In genomic region chr19:9946528-9947125, GRCh38 we compare ENCODE assay signal across 8 cellular contexts. TPM values are rescaled to one million over a fixed set of nuclear protein-coding genes. Genes with fewer than 3 reads are reported as not detected.
DNase-seq lines count a peak whose midpoint lies in the region; ATAC-seq, FAIRE-seq and TF ChIP-seq lines count a peak whose summit lies in the region.
"Not testable (repeated sequence)": the region's sequence is repeated elsewhere in the genome, so short reads cannot be mapped to it uniquely, and the experiment has no call there.
"Had no signal": no experiment of that assay in that cellular context is flagged by ENCODE, and none has a peak within 500 bp of the region (broad histone marks: within the 10 kb centered on the region; RNA-seq: fewer than 3 reads in every experiment).

No MANE protein-coding gene starts in this region.

- intact Hi-C loops in PC-3 (cut with micrococcal nuclease), result loop anchor here (5.0 kb wide), 1 partner anchor 51 kb away; no protein-coding TSS in a partner anchor
- intact Hi-C loops in HepG2 (cut with micrococcal nuclease; ENCODE audit: unreplicated experiment), result not testable (repeated sequence)

- not testable (repeated sequence) for H3K4me3 Mint-ChIP-seq in astrocyte (ENCODE audit: unreplicated experiment); osteocyte (ENCODE audit: unreplicated experiment)

- H3K36me3 ChIP-seq in PC-3 (ENCODE audit: low read depth, low read length); astrocyte (ENCODE audit: insufficient read depth, low read length); HepG2 (replicated peaks in 1 of 2; ENCODE audit: control insufficient read depth in 1 of 2, insufficient read depth in 2 of 2, low read length in 2 of 2); subcutaneous abdominal adipose tissue (ENCODE audit: control insufficient read depth in 5 of 5, insufficient read depth in 5 of 5, low read length in 5 of 5): not testable (repeated sequence)

- H4K20me1 ChIP-seq in PC-3 (ENCODE audit: low read length); astrocyte (ENCODE audit: insufficient read depth, low read length); HepG2 (ENCODE audit: insufficient read depth, low read length): not testable (repeated sequence)

- CTCF ChIA-PET in PC-3 (lab: Charles Lee); HepG2 (lab: Yijun Ruan, JAX; ENCODE audit: low intra/inter-chr PET ratio, low total read pairs): not testable (repeated sequence)

- H2AFZ ChIP-seq in PC-3 (ENCODE audit: low read length); astrocyte (ENCODE audit: low read depth, low read length); HepG2 (ENCODE audit: low read length): not testable (repeated sequence)

- H3K27me3 ChIP-seq in PC-3 (ENCODE audit: low read length); astrocyte (ENCODE audit: insufficient read depth, low read length); HepG2 (ENCODE audit: control insufficient read depth in 1 of 2, insufficient read depth in 2 of 2, low read length in 2 of 2); subcutaneous abdominal adipose tissue (ENCODE audit: control insufficient read depth in 5 of 5, insufficient read depth in 4 of 5, low read length in 5 of 5): not testable (repeated sequence)

- H3K27me3 Mint-ChIP-seq in astrocyte (ENCODE audit: low read depth, unreplicated experiment), result peaks cover 13% of the 10 kb centered on the region
- H3K27me3 Mint-ChIP-seq in osteocyte (ENCODE audit: unreplicated experiment), result not testable (repeated sequence)

- not testable (repeated sequence) for H3K4me1 Mint-ChIP-seq in astrocyte (ENCODE audit: low read depth, unreplicated experiment)
- peaks cover 40% of the 10 kb centered on the region for H3K4me1 Mint-ChIP-seq in osteocyte (ENCODE audit: unreplicated experiment)

- not testable (repeated sequence) for FAIRE-seq in astrocyte (lab: Jason Lieb, UNC); HepG2 (lab: Jason Lieb, UNC)

- H3K4me3 ChIP-seq in PC-3 (ENCODE audit: low read length); astrocyte (ENCODE audit: insufficient read depth, low read depth, low read length); HepG2 (replicated peaks in 1 of 3; ENCODE audit: insufficient read depth in 1 of 3, low read depth in 2 of 3, low read length in 3 of 3); subcutaneous abdominal adipose tissue (ENCODE audit: low read depth in 1 of 5, low read length in 5 of 5): not testable (repeated sequence)

- H3F3A ChIP-seq in PC-3 (ENCODE audit: low read length, unreplicated experiment), result not testable (repeated sequence)

- in situ Hi-C loops in HepG2 (cut with HindIII; ENCODE audit: extremely low pct_ligation_motif_present, low pct_unique_long_range_greater_than_20kb), result not testable (repeated sequence)

- H3K27ac Mint-ChIP-seq in astrocyte (ENCODE audit: unreplicated experiment), result not testable (repeated sequence)
- peak overlapping the region; percentile 93 for H3K27ac Mint-ChIP-seq in osteocyte (ENCODE audit: unreplicated experiment)

- DNase-seq in EH (ENCODE audit: low read depth), result peak; percentile 33
- not testable (repeated sequence) for DNase-seq in PC-3; astrocyte (ENCODE audit: low read depth); HepG2 (ENCODE audit: low spot score); osteocyte (ENCODE audit: extremely low spot score, unreplicated experiment)
- peak; percentile 63 for DNase-seq in fibroblast of gingiva (ENCODE audit: low read depth)

- H3K79me2 ChIP-seq in PC-3 (ENCODE audit: low read length); astrocyte (ENCODE audit: insufficient read depth, low read length); HepG2 (ENCODE audit: insufficient read depth, low read length): not testable (repeated sequence)

- not testable (repeated sequence) for TF ChIP-seq EP300 in HepG2 (IDR thresholded peaks at IDR 0.05; ENCODE audit: low read depth in 2 of 2, low read length in 2 of 2); HepG2 (CRISPR knock-in tag; IDR thresholded peaks at IDR 0.05; ENCODE audit: borderline replicate concordance)

- POLR2A ChIA-PET in PC-3 (lab: Charles Lee; ENCODE audit: unreplicated experiment); HepG2 (lab: Yijun Ruan, JAX): not testable (repeated sequence)

- peak overlapping the region; percentile 70 for H3K9ac ChIP-seq in PC-3 (ENCODE audit: low read length)
- peak overlapping the region; percentile 67 for H3K9ac ChIP-seq in astrocyte (ENCODE audit: low read length)
- not testable (repeated sequence) for H3K9ac ChIP-seq in HepG2 (ENCODE audit: insufficient read depth, low read depth, low read length)
- peak overlapping the region in 1 of 5 donors; percentile 35 for H3K9ac ChIP-seq in subcutaneous abdominal adipose tissue (ENCODE audit: low read length in 5 of 5)

- H3K9me3 Mint-ChIP-seq in astrocyte (ENCODE audit: unreplicated experiment); osteocyte (ENCODE audit: unreplicated experiment): not testable (repeated sequence)

- ATAC-seq in PC-3, HepG2: not testable (repeated sequence)

- H3K4me1 ChIP-seq in PC-3 (ENCODE audit: insufficient read depth, low read length) (peaks cover 17% of the 10 kb centered on the region), astrocyte (ENCODE audit: insufficient read depth, low read length) (peaks cover 12% of the 10 kb centered on the region), HepG2 (ENCODE audit: insufficient read depth, low read length) (peaks cover 25% of the 10 kb centered on the region), subcutaneous abdominal adipose tissue (ENCODE audit: control insufficient read depth in 5 of 5, insufficient read depth in 5 of 5, low read length in 5 of 5) (peaks cover 11 to 38% (median 35%) of the 10 kb centered on the region in 5 donors)

- not testable (repeated sequence) for H3K27ac ChIP-seq in PC-3 (ENCODE audit: low read length); astrocyte (ENCODE audit: low read depth, low read length); HepG2 (ENCODE audit: extremely low read length, insufficient read depth, low read length)
- H3K27ac ChIP-seq in subcutaneous abdominal adipose tissue (ENCODE audit: low read depth, low read length), result peak overlapping the region; percentile 76

- not testable (repeated sequence) for H3K4me2 ChIP-seq in PC-3 (ENCODE audit: low read length); astrocyte (ENCODE audit: low read length); HepG2 (ENCODE audit: low read depth, low read length)

- BruUV-seq in PC-3 (replicated peaks; lab: Mats Ljungman, UMichigan); HepG2 (replicated peaks; lab: Mats Ljungman, UMichigan): not testable (repeated sequence)

- TF ChIP-seq CTCF in PC-3 (conservative IDR thresholded peaks at IDR 0.05; ENCODE audit: low read depth, low read length); astrocyte (IDR thresholded peaks at IDR 0.05; ENCODE audit: insufficient read depth, low read depth, low read length); HepG2 (CRISPR knock-in tag; IDR thresholded peaks at IDR 0.05); osteocyte (IDR thresholded peaks at IDR 0.05): not testable (repeated sequence)

- not testable (repeated sequence) for H3K36me3 Mint-ChIP-seq in astrocyte (ENCODE audit: low read depth, unreplicated experiment); osteocyte (ENCODE audit: unreplicated experiment)

- H3K9me2 ChIP-seq in PC-3 (replicated peaks; ENCODE audit: low read length), result not testable (repeated sequence)

- not testable (repeated sequence) for TF ChIP-seq RAD21 in HepG2 (CRISPR knock-in tag; IDR thresholded peaks at IDR 0.05)

- not testable (repeated sequence) for TF ChIP-seq POLR2A in HepG2 (IDR thresholded peaks at IDR 0.05; ENCODE audit: insufficient read depth in 1 of 2, low read depth in 2 of 2, low read length in 2 of 2)

- not testable (repeated sequence) for H3K9me3 ChIP-seq in PC-3 (ENCODE audit: low read length); astrocyte (ENCODE audit: insufficient read depth, low read depth, low read length); HepG2 (ENCODE audit: low read length)
- peaks cover 7 to 11% (median 9%) of the 10 kb centered on the region in 5 donors for H3K9me3 ChIP-seq in subcutaneous abdominal adipose tissue (ENCODE audit: control insufficient read depth in 5 of 5, low read length in 5 of 5)

- WGBS in HepG2 (ENCODE audit: low lambda C conversion rate), result 46% methylated on average over 7 of the region's 7 CpGs

RNA-seq across cellular contexts. Expression of gene OLFM2, which starts 10.3 kb away (rescaled TPM):
- 1.6 and 1.7 TPM in 2 replicates for total RNA-seq in PC-3 (2014; rRNA removed)
- total RNA-seq in astrocyte, result 71.3 and 97.4 TPM in 2 replicates
- 0.11 and 0.20 TPM in 2 replicates for total RNA-seq in HepG2 (2016; rRNA removed; fragmentation: Illumina TruSeq; extraction: Trizol)
- total RNA-seq in HepG2 (2016; cell fraction: cytosol; rRNA removed; fragmentation: Illumina TruSeq; extraction: Trizol; ENCODE audit: low read depth), result 0.53 TPM in 1 of 2 replicates, not detected in the other
- 0.06 and 0.24 TPM in 2 replicates for total RNA-seq in HepG2 (2016; cell fraction: insoluble cytoplasmic fraction; rRNA removed; fragmentation: Illumina TruSeq; extraction: Trizol)
- total RNA-seq in HepG2 (2016; cell fraction: membrane; rRNA removed; fragmentation: Illumina TruSeq; extraction: Trizol), result 0.31 and 0.37 TPM in 2 replicates
- total RNA-seq in HepG2 (2016; cell fraction: nucleus; rRNA removed; fragmentation: Illumina TruSeq; extraction: Trizol), result not detected in 2 replicates
- 0.51 and 0.63 TPM in 2 replicates for polyA plus RNA-seq in HepG2 (2011; rRNA removed)
- 0.24 and 0.54 TPM in 2 replicates for polyA plus RNA-seq in HepG2 (2011; cell fraction: cytosol; rRNA removed)
- 0.12 TPM in 1 of 2 replicates, not detected in the other for polyA plus RNA-seq in HepG2 (2011; cell fraction: nucleus; rRNA removed)
- 0.16 and 0.19 TPM in 2 replicates for polyA plus RNA-seq in HepG2 (2012)
- 0.21 and 0.27 TPM in 2 replicates for polyA plus RNA-seq in HepG2 (2016; cell fraction: cytosol; fragmentation: Illumina TruSeq; extraction: Trizol; ENCODE audit: low read depth)
- 0.17 TPM in 1 of 2 replicates, not detected in the other for polyA plus RNA-seq in HepG2 (2016; cell fraction: insoluble cytoplasmic fraction; fragmentation: Illumina TruSeq; extraction: Trizol; ENCODE audit: low read depth)
- polyA plus RNA-seq in HepG2 (2016; cell fraction: membrane; fragmentation: Illumina TruSeq; extraction: Trizol; ENCODE audit: low read depth), result 0.53 and 0.72 TPM in 2 replicates
- not detected in 2 replicates for polyA plus RNA-seq in HepG2 (2016; cell fraction: nucleus; fragmentation: Illumina TruSeq; extraction: Trizol; ENCODE audit: insufficient read depth, low read depth)
- polyA minus RNA-seq in HepG2 (2011; rRNA and poly(A)+ RNA removed; ENCODE audit: low replicate concordance), result 0.88 TPM in 1 of 2 replicates, not detected in the other
- polyA minus RNA-seq in HepG2 (2011; cell fraction: cytosol; rRNA and poly(A)+ RNA removed), result 0.30 TPM in 1 of 2 replicates, not detected in the other
- not detected in 2 replicates for polyA minus RNA-seq in HepG2 (2011; cell fraction: nucleus; rRNA and poly(A)+ RNA removed)
- total RNA-seq in osteocyte, result 208 and 236 TPM in 2 replicates
- total RNA-seq: HT1080 had no signal

Comparison
In these comparisons a context has a peak if more than half of its experiments do, and no peak if none do; other contexts are left out.
1. RNA of gene OLFM2, which starts 10.3 kb away (total RNA-seq): 208 to 236 TPM in osteocyte and 71.3 to 97.4 TPM in astrocyte; 1.6 to 1.7 TPM in PC-3 and 0.06 to 0.53 TPM in HepG2; every median in the first group is over 10 times any median in the second.